In genomic region chr2:105857076-105857740, GRCh38 we compare ENCODE assay signal across 10 cellular contexts.
A peak's percentile ranks its signal among the peaks of the same experiment; 100 is the strongest.
DNase-seq lines count a peak whose midpoint lies in the region; ATAC-seq and TF ChIP-seq lines count a peak whose summit lies in the region.
"Had no signal": no experiment of that assay in that cellular context is flagged by ENCODE, and none has a peak within 500 bp of the region (broad histone marks: within the 10 kb centered on the region; RNA-seq: fewer than 3 reads in every experiment).

No MANE protein-coding gene starts in this region.

- no peak for TF ChIP-seq POLR2A in esophagus squamous epithelium (IDR thresholded peaks at IDR 0.05)

- H3K9me3 ChIP-seq in esophagus squamous epithelium: no peaks in the 10 kb centered on the region

- DNase-seq in NCI-H446 treated with DMSO at 0.1 percent for 48 hours (lab: John Stamatoyannopoulos, UW) (peak; percentile 74), esophagus squamous epithelium (lab: John Stamatoyannopoulos, UW) (no peak), epidermal melanocyte (ENCODE audit: insufficient read length, low spot score) (no peak), NCI-H2227 treated with DMSO at 0.1 percent for 48 hours (lab: John Stamatoyannopoulos, UW) (no peak)
- DNase-seq in activated T-cell treated with anti-CD3 and anti-CD28 coated beads, Interleukin-2, amount 50 U/mL, for 24 hours: no peak
- DNase-seq: DMS53, IMR-90 had no signal

- peak overlapping the region; percentile 95 for H3K27ac Mint-ChIP-seq in activated T-cell treated with anti-CD3 and anti-CD28 coated beads, Interleukin-2, amount 50 U/mL, for 24 hours
- peak overlapping the region; percentile 80 for H3K27ac Mint-ChIP-seq in stimulated activated memory B cell treated with anti-CD40 and anti-IgM and Interleukin-4, amounts not matched to agents 10 μg/mL and 1 μg/mL and 100 μg/mL, for 72 hours

- no peak for ATAC-seq in stimulated activated memory B cell treated with anti-CD40 and anti-IgM and Interleukin-4, amounts not matched to agents 10 μg/mL and 1 μg/mL and 100 μg/mL, for 72 hours
- ATAC-seq in GM21526 (IDR thresholded peaks at IDR 0.05; ENCODE audit: low FRiP score, unreplicated experiment): no peak

- H3K36me3 Mint-ChIP-seq in activated T-cell treated with anti-CD3 and anti-CD28 coated beads, Interleukin-2, amount 50 U/mL, for 24 hours (ENCODE audit: low read depth): peaks cover 75% of the 10 kb centered on the region
- H3K36me3 Mint-ChIP-seq in stimulated activated memory B cell treated with anti-CD40 and anti-IgM and Interleukin-4, amounts not matched to agents 10 μg/mL and 1 μg/mL and 100 μg/mL, for 72 hours: peaks cover 56% of the 10 kb centered on the region

- H3K4me3 Mint-ChIP-seq in activated T-cell treated with anti-CD3 and anti-CD28 coated beads, Interleukin-2, amount 50 U/mL, for 24 hours: peak overlapping the region; percentile 70
- no peak overlapping the region for H3K4me3 Mint-ChIP-seq in stimulated activated memory B cell treated with anti-CD40 and anti-IgM and Interleukin-4, amounts not matched to agents 10 μg/mL and 1 μg/mL and 100 μg/mL, for 72 hours

- WGBS in esophagus squamous epithelium, 2 donors: 81 to 82% methylated on average over 9 to 17 of the region's 17 CpGs

- intact Hi-C loops in esophagus squamous epithelium (cut with DNase I): no loop called here

- peaks cover 0 to 15% (median 3%) of the 10 kb centered on the region in 3 donors for H3K36me3 ChIP-seq in esophagus squamous epithelium
- H3K36me3 ChIP-seq: cardiac muscle cell had no signal

- peak overlapping the region; percentile 67 to 84 (median 80) for H3K27ac ChIP-seq in esophagus squamous epithelium
- H3K27ac ChIP-seq: cardiac muscle cell had no signal

- no peak for TF ChIP-seq CTCF in esophagus squamous epithelium (IDR thresholded peaks at IDR 0.05)

- no peaks in the 10 kb centered on the region for H3K9me3 Mint-ChIP-seq in activated T-cell treated with anti-CD3 and anti-CD28 coated beads, Interleukin-2, amount 50 U/mL, for 24 hours
- H3K9me3 Mint-ChIP-seq in stimulated activated memory B cell treated with anti-CD40 and anti-IgM and Interleukin-4, amounts not matched to agents 10 μg/mL and 1 μg/mL and 100 μg/mL, for 72 hours: no peaks in the 10 kb centered on the region

- H3K27me3 Mint-ChIP-seq in activated T-cell treated with anti-CD3 and anti-CD28 coated beads, Interleukin-2, amount 50 U/mL, for 24 hours: no peaks in the 10 kb centered on the region
- no peaks in the 10 kb centered on the region for H3K27me3 Mint-ChIP-seq in stimulated activated memory B cell treated with anti-CD40 and anti-IgM and Interleukin-4, amounts not matched to agents 10 μg/mL and 1 μg/mL and 100 μg/mL, for 72 hours

- peaks cover 16 to 84% (median 60%) of the 10 kb centered on the region in 3 donors for H3K4me1 ChIP-seq in esophagus squamous epithelium

- peaks cover 92% of the 10 kb centered on the region for H3K4me1 Mint-ChIP-seq in activated T-cell treated with anti-CD3 and anti-CD28 coated beads, Interleukin-2, amount 50 U/mL, for 24 hours (ENCODE audit: low read depth)
- peaks cover 64% of the 10 kb centered on the region for H3K4me1 Mint-ChIP-seq in stimulated activated memory B cell treated with anti-CD40 and anti-IgM and Interleukin-4, amounts not matched to agents 10 μg/mL and 1 μg/mL and 100 μg/mL, for 72 hours

- H3K27me3 ChIP-seq in esophagus squamous epithelium: no peaks in the 10 kb centered on the region
- H3K27me3 ChIP-seq: cardiac muscle cell had no signal

- no peak overlapping the region for H3K4me3 ChIP-seq in esophagus squamous epithelium
- H3K4me3 ChIP-seq: cardiac muscle cell had no signal
